1 cellular context compared by ENCODE assay signal in the genomic region with DNA sequence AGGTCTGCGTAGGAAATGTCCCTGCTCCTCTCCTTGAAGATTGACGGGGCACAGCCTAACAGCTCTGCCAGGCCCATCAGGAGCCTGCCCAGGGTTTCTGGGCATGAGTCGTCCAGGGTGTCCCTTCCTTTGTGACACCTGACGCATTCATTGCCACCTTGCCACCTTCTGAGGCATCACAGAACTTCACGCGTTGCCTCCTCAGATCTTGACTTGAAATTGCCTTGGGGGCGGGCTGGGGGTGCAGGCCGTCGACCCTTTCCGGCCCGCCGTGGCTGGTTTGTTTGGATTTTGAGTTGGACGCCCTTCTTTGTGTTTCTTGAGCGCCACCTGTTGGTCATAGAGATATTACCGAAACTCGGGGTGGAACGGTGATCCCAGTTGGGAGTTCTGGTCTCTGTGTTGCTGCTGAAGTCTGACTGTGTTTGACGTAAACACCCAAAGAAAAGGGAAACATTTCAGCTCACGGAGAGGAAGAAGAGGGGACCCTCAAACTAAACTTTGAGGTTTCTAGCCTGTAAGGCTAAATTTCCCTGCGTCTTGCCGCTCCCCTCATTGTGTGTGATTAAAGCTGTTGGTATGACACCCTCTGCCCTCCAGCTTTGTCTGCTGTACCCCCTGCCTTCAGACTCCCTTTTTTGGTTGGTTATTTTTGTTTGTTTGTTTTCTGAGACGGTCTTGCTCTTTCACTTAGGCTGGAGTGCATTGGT.
TF ChIP-seq lines count a peak whose summit lies in the region.

No MANE protein-coding gene starts in this region.

TF ChIP-seq in GM12878, 131 proteins besides CTCF, POLR2A, EP300 and RAD21 (continued from another document):
- TF ChIP-seq YY1 (IDR thresholded peaks at IDR 0.05; ENCODE audit: low read depth, low read length) (peak; percentile 73), SMARCA5 (IDR thresholded peaks at IDR 0.05) (peak; percentile 26; the same call in 1 of the 2 replicates)
- TF ChIP-seq, protein P1, sequence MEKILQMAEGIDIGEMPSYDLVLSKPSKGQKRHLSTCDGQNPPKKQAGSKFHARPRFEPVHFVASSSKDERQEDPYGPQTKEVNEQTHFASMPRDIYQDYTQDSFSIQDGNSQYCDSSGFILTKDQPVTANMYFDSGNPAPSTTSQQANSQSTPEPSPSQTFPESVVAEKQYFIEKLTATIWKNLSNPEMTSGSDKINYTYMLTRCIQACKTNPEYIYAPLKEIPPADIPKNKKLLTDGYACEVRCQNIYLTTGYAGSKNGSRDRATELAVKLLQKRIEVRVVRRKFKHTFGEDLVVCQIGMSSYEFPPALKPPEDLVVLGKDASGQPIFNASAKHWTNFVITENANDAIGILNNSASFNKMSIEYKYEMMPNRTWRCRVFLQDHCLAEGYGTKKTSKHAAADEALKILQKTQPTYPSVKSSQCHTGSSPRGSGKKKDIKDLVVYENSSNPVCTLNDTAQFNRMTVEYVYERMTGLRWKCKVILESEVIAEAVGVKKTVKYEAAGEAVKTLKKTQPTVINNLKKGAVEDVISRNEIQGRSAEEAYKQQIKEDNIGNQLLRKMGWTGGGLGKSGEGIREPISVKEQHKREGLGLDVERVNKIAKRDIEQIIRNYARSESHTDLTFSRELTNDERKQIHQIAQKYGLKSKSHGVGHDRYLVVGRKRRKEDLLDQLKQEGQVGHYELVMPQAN (conservative IDR thresholded peaks at IDR 0.05): no peak
- TF ChIP-seq, protein P2, sequence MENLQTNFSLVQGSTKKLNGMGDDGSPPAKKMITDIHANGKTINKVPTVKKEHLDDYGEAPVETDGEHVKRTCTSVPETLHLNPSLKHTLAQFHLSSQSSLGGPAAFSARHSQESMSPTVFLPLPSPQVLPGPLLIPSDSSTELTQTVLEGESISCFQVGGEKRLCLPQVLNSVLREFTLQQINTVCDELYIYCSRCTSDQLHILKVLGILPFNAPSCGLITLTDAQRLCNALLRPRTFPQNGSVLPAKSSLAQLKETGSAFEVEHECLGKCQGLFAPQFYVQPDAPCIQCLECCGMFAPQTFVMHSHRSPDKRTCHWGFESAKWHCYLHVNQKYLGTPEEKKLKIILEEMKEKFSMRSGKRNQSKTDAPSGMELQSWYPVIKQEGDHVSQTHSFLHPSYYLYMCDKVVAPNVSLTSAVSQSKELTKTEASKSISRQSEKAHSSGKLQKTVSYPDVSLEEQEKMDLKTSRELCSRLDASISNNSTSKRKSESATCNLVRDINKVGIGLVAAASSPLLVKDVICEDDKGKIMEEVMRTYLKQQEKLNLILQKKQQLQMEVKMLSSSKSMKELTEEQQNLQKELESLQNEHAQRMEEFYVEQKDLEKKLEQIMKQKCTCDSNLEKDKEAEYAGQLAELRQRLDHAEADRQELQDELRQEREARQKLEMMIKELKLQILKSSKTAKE (IDR thresholded peaks at IDR 0.05; ENCODE audit: low read depth, poor library complexity, severe bottlenecking): no peak
TF ChIP-seq in GM12878: peak in this region for 4.
